ENCODE assay signal across 16 cellular contexts in genomic region chr6:42095066-42095465, GRCh38.
"Had no signal": no experiment of that assay in that cellular context is flagged by ENCODE, and none has a peak within 500 bp of the region (broad histone marks: within the 10 kb centered on the region; RNA-seq: fewer than 3 reads in every experiment).

No MANE protein-coding gene starts in this region.

- H3K9ac ChIP-seq: parathyroid adenoma had no signal

- H3K27ac ChIP-seq: cardiac muscle cell, hepatocyte, parathyroid adenoma, testis, upper lobe of left lung, WERI-Rb-1 had no signal

- H3K4me2 ChIP-seq: hepatocyte, smooth muscle cell had no signal

- H3K4me3 ChIP-seq: cardiac muscle cell, hepatocyte, smooth muscle cell, testis, upper lobe of left lung had no signal

- DNase-seq: activated CD4-positive, alpha-beta T cell treated with anti-CD3 and anti-CD28 coated beads, Interleukin-2, amount 50 U/mL, for 48 hours; activated naive CD8-positive, alpha-beta T cell treated with anti-CD3 and anti-CD28 coated beads for 36 hours; activated T-cell treated with anti-CD3 and anti-CD28 coated beads for 4 hours; amniotic stem cell; effector CD8-positive, alpha-beta T cell; foreskin fibroblast; mesenchymal stem cell; stimulated activated CD4-positive, alpha-beta T cell treated with anti-CD3 and anti-CD28 coated beads, Interleukin-4, amount 100 ng/mL, for 1 hour; T-helper 2 cell; testis; upper lobe of left lung; WERI-Rb-1 had no signal

- H3K9me3 ChIP-seq: testis, upper lobe of left lung had no signal

- H3K27me3 ChIP-seq: cardiac muscle cell, hepatocyte, testis, upper lobe of left lung had no signal

- H3K36me3 ChIP-seq: cardiac muscle cell, upper lobe of left lung, WERI-Rb-1 had no signal

- H2AFZ ChIP-seq: hepatocyte, parathyroid adenoma had no signal
